27 cellular contexts compared by ENCODE assay signal in the genomic region with DNA sequence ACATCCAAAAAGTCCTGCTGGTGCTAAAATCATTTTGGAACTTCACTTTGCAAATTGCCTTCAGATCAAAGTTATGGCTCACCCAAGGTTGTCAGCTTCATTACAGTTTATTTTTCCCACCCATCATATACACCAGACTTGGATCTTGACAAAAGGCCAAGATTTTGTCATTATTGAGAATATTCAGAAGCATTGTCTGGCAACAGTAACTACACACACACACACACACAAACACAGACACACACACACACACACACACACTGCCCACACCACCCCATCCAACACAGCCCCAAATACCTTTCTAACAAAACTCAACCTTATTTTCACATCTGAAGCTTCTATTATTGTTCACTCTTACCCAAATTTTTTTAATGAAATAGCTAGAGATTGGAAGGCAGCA.
"Had no signal": no experiment of that assay in that cellular context is flagged by ENCODE, and none has a peak within 500 bp of the region (broad histone marks: within the 10 kb centered on the region; RNA-seq: fewer than 3 reads in every experiment).

No MANE protein-coding gene starts in this region.

- H3K4me3 ChIP-seq: adrenal gland, SJSA1 had no signal

- H3K9me3 ChIP-seq: adrenal gland, SJSA1 had no signal

- H3K36me3 ChIP-seq: adrenal gland, SJSA1 had no signal

- H3K27me3 ChIP-seq: adrenal gland, SJSA1 had no signal

- ATAC-seq: activated CD4-positive, alpha-beta T cell treated with anti-CD3 and anti-CD28 coated beads for 36 hours; activated CD8-positive, alpha-beta T cell treated with anti-CD3 and anti-CD28 coated beads for 36 hours; activated T-cell treated with anti-CD3 and anti-CD28 coated beads, Interleukin-2, amount 50 U/mL, for 72 hours; Panc1 had no signal

- DNase-seq: activated CD4-positive, alpha-beta T cell treated with anti-CD3 and anti-CD28 coated beads for 36 hours; activated CD4-positive, CD25-positive, alpha-beta regulatory T cell; activated CD8-positive, alpha-beta memory T cell treated with anti-CD3 and anti-CD28 coated beads, Interleukin-2, amount 50 U/mL, for 4 hours; activated CD8-positive, alpha-beta T cell treated with anti-CD3 and anti-CD28 coated beads for 36 hours; activated gamma-delta T cell treated with Interleukin-2 at 50 U/mL for 16 hours; activated naive CD4-positive, alpha-beta T cell treated with anti-CD3 and anti-CD28 coated beads, Interleukin-2, amount 50 U/mL, for 16 hours; activated naive CD8-positive, alpha-beta T cell treated with anti-CD3 and anti-CD28 coated beads, Interleukin-2, amount 10 ng/mL, durations not matched to agents 7 days and 5 days; activated T-cell treated with anti-CD3 and anti-CD28 coated beads, Interleukin-2, amount 50 U/mL, for 72 hours; adrenal gland; anterior cingulate cortex; central memory CD4-positive, alpha-beta T cell; IMR-90; Kasumi-1; KBM-7; NCI-H146; NCI-H2029; NCI-H2107; NCI-H226; NCI-H526; NCI-H82; NK-92 treated with Interleukin-12 subunit alpha and Interleukin-12 subunit beta, amount 100 ng/mL, for 24 hours; OCI-M1; RPMI8226; SHP77 had no signal

- H3K4me1 ChIP-seq: adrenal gland, SJSA1 had no signal

- H3K27ac ChIP-seq: adrenal gland, SJSA1, VCaP had no signal
